Comparison of ENCODE assay signal across 15 cellular contexts in the genomic region with DNA sequence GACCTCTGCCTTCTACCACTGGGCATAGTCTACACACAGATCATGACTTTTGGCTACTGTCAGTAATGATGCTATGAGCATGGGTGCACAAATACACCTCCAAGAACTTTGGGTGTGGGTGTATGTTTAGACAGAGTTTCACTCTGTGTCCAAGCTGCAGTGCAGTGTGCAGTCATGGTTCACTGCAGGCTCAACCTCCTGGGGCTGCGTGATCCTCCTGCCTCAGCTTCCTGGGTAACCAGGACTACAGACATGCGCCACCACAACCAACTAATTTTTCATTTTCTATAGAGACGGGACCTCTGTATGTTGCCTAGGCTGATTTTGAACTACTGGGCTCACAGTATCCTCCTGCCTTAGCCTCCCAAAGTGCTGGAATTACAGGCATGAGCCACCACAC.
DNase-seq lines count a peak whose midpoint lies in the region; ATAC-seq lines count a peak whose summit lies in the region.
"Had no signal": no experiment of that assay in that cellular context is flagged by ENCODE, and none has a peak within 500 bp of the region (broad histone marks: within the 10 kb centered on the region; RNA-seq: fewer than 3 reads in every experiment).

No MANE protein-coding gene starts in this region.

- H3K27ac ChIP-seq in mesendoderm (ENCODE audit: low read depth, low read length), result no peak overlapping the region
- H3K27ac ChIP-seq: colonic mucosa, SJSA1 had no signal

- H2AK5ac ChIP-seq in mesendoderm (ENCODE audit: low read length), result no peak overlapping the region

- no peak overlapping the region for H3K4me2 ChIP-seq in mesendoderm (ENCODE audit: low read length)

- ATAC-seq in GM19023 (IDR thresholded peaks at IDR 0.05; ENCODE audit: unreplicated experiment), result peak; percentile 99
- ATAC-seq in GM21717 (IDR thresholded peaks at IDR 0.05; ENCODE audit: unreplicated experiment), result peak; percentile 95
- ATAC-seq in HG03108 (IDR thresholded peaks at IDR 0.05; ENCODE audit: unreplicated experiment), result peak; percentile 99
- peak; percentile 16 for ATAC-seq in stimulated activated effector memory CD8-positive, alpha-beta T cell treated with anti-CD3 and anti-CD28 coated beads, Interleukin-12 subunit alpha, Interleukin-12 subunit beta, amount 100 ng/mL, for 72 hours
- ATAC-seq: activated naive CD4-positive, alpha-beta T cell treated with anti-CD3 and anti-CD28 coated beads, Interleukin-2, amount 50 U/mL, for 72 hours; left ventricle myocardium superior had no signal

- no peak overlapping the region for H3K56ac ChIP-seq in mesendoderm (ENCODE audit: low read length)

- H4K5ac ChIP-seq in mesendoderm (ENCODE audit: low read length), result no peak overlapping the region

- H2BK120ac ChIP-seq in mesendoderm (ENCODE audit: low read depth, low read length), result no peak overlapping the region

- H3K4ac ChIP-seq in mesendoderm (ENCODE audit: low read depth, low read length), result no peak overlapping the region

- H3K4me1 Mint-ChIP-seq in stimulated activated effector memory CD8-positive, alpha-beta T cell treated with anti-CD3 and anti-CD28 coated beads, Interleukin-12 subunit alpha, Interleukin-12 subunit beta, amount 100 ng/mL, for 72 hours, result no peaks in the 10 kb centered on the region

- H3K36me3 Mint-ChIP-seq in stimulated activated effector memory CD8-positive, alpha-beta T cell treated with anti-CD3 and anti-CD28 coated beads, Interleukin-12 subunit alpha, Interleukin-12 subunit beta, amount 100 ng/mL, for 72 hours, result no peaks in the 10 kb centered on the region
- H3K36me3 Mint-ChIP-seq: activated naive CD4-positive, alpha-beta T cell treated with anti-CD3 and anti-CD28 coated beads, Interleukin-2, amount 50 U/mL, for 72 hours had no signal

- no peak overlapping the region for H2BK5ac ChIP-seq in mesendoderm (ENCODE audit: low read length)

- H3K23ac ChIP-seq in mesendoderm (ENCODE audit: low read length), result no peak overlapping the region

- H4K8ac ChIP-seq in mesendoderm (ENCODE audit: low read depth, low read length), result no peak overlapping the region

- no peak overlapping the region for H3K18ac ChIP-seq in mesendoderm (ENCODE audit: low read length)

- no peaks in the 10 kb centered on the region for H3K4me1 ChIP-seq in mesendoderm (ENCODE audit: control insufficient read depth, low read depth, low read length)
- H3K4me1 ChIP-seq: colonic mucosa, SJSA1 had no signal

- no peaks in the 10 kb centered on the region for H3K9me3 Mint-ChIP-seq in stimulated activated effector memory CD8-positive, alpha-beta T cell treated with anti-CD3 and anti-CD28 coated beads, Interleukin-12 subunit alpha, Interleukin-12 subunit beta, amount 100 ng/mL, for 72 hours
- H3K9me3 Mint-ChIP-seq: activated naive CD4-positive, alpha-beta T cell treated with anti-CD3 and anti-CD28 coated beads, Interleukin-2, amount 50 U/mL, for 72 hours had no signal

- no peaks in the 10 kb centered on the region for H3K79me2 ChIP-seq in mesendoderm (ENCODE audit: control insufficient read depth, insufficient read depth, low read length)

- no peak for DNase-seq in stimulated activated effector memory CD8-positive, alpha-beta T cell treated with anti-CD3 and anti-CD28 coated beads, Interleukin-12 subunit alpha, Interleukin-12 subunit beta, amount 100 ng/mL, for 72 hours (ENCODE audit: low spot score in 2 of 2)
- DNase-seq in posterior vena cava (ENCODE audit: low spot score) (no peak), NCI-H1930 (lab: John Stamatoyannopoulos, UW) (no peak), mesendoderm (no peak)
- DNase-seq: activated CD4-positive, alpha-beta T cell treated with anti-CD3 and anti-CD28 coated beads for 4 hours; colonic mucosa; DMS79 treated with DMSO at 0.1 percent for 48 hours; left ventricle myocardium superior; NCI-H526 treated with DMSO at 0.1 percent for 48 hours; nucleus accumbens had no signal

- no peak overlapping the region for H2BK15ac ChIP-seq in mesendoderm (replicated peaks; ENCODE audit: low read depth)

- no CpG with 5 or more reads among the region's 3 CpGs for WGBS in mesendoderm (ENCODE audit: extremely low coverage, insufficient coverage, low lambda C conversion rate)

- no peak overlapping the region for H3K4me3 ChIP-seq in mesendoderm (ENCODE audit: low read length)
- H3K4me3 ChIP-seq: colonic mucosa, SJSA1 had no signal

- no peak overlapping the region for H3K4me3 Mint-ChIP-seq in stimulated activated effector memory CD8-positive, alpha-beta T cell treated with anti-CD3 and anti-CD28 coated beads, Interleukin-12 subunit alpha, Interleukin-12 subunit beta, amount 100 ng/mL, for 72 hours

- no peak overlapping the region for H3K27ac Mint-ChIP-seq in stimulated activated effector memory CD8-positive, alpha-beta T cell treated with anti-CD3 and anti-CD28 coated beads, Interleukin-12 subunit alpha, Interleukin-12 subunit beta, amount 100 ng/mL, for 72 hours
- H3K27ac Mint-ChIP-seq: activated naive CD4-positive, alpha-beta T cell treated with anti-CD3 and anti-CD28 coated beads, Interleukin-2, amount 50 U/mL, for 72 hours had no signal

- no peak overlapping the region for H3K9ac ChIP-seq in mesendoderm (ENCODE audit: low read length)

- intact Hi-C loops in posterior vena cava (cut with DNase I), result no loop called here

- H3K36me3 ChIP-seq in mesendoderm (ENCODE audit: control insufficient read depth, insufficient read depth, low read length), result no peaks in the 10 kb centered on the region
- H3K36me3 ChIP-seq: colonic mucosa, SJSA1 had no signal

- no peaks in the 10 kb centered on the region for H3K79me1 ChIP-seq in mesendoderm (ENCODE audit: low read length)

- H3K27me3 ChIP-seq in mesendoderm (ENCODE audit: insufficient read depth, low read length, poor library complexity), result no peaks in the 10 kb centered on the region
- H3K27me3 ChIP-seq: colonic mucosa, SJSA1 had no signal

Comparison
In these comparisons a context has a peak if more than half of its experiments do, and no peak if none do; other contexts are left out.
1. ATAC-seq: peak in every context shown above with its lines; median percentile 99 in GM19023; 99 in HG03108; 95 in GM21717; 16 in stimulated activated effector memory CD8-positive, alpha-beta T cell treated with anti-CD3 and anti-CD28 coated beads, Interleukin-12 subunit alpha, Interleukin-12 subunit beta, amount 100 ng/mL, for 72 hours.